In the genomic region with DNA sequence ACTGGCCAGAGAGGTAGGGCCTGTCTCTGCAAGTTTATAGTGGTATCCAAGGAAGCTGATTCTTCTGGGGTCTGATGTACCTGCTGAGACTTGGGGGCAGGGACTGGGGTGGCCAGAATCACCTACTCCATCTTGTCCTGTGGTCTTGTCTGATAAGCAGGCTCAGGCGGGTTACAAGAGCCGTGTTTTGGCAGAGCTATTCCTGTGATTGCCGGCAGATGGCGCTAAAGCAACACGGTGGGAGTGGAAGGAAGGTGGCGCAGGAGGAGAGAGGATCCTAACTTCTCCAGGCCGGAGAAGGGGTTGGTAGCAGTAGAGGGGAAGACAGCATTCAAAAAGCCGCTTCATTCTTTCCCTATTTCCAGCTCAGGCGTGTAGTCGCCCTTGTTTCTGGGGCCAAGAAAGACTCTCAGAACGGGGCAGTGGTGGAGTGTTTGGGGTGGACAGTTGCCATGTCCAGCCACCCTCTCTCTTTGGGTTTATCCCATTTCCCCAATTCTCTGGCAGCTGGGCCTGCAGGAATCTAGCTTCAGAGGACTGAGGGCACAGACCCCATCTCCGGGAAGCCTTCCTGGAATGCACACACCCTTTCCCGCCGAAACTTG, we compare ENCODE assay signal across 7 cellular contexts. TPM values are rescaled to one million over a fixed set of nuclear protein-coding genes. Genes with fewer than 3 reads are reported as not detected.
DNase-seq lines count a peak whose midpoint lies in the region; TF ChIP-seq lines count a peak whose summit lies in the region.

No MANE protein-coding gene starts in this region.

- H3K9me3 ChIP-seq in thyroid gland, result no peaks in the 10 kb centered on the region

- H3K4me1 ChIP-seq in thyroid gland, result peaks cover 20 to 28% of the 10 kb centered on the region in 2 donors

- WGBS in thyroid gland, 2 donors, result 19 to 26% methylated on average over 13 to 14 of the region's 14 CpGs

- H3K27me3 ChIP-seq in thyroid gland, result no peaks in the 10 kb centered on the region

- no peak overlapping the region for H3K27ac ChIP-seq in thyroid gland

- no peak overlapping the region for H3K27ac Mint-ChIP-seq in osteocyte (ENCODE audit: unreplicated experiment)

- no peak overlapping the region for H3K4me3 ChIP-seq in LNCaP clone FGC (ENCODE audit: low read depth, low read length)
- H3K4me3 ChIP-seq in thyroid gland (replicated peaks in 1 of 3), result no peak overlapping the region

- intact Hi-C loops in thyroid gland (cut with DNase I), result loop anchor here (2.0 kb wide), 1 partner anchor 117 kb away; no protein-coding TSS in a partner anchor

- peak; percentile 100 for TF ChIP-seq CTCF in GM12873 (IDR thresholded peaks at IDR 0.05; ENCODE audit: insufficient read depth, low read depth, low read length, missing control alignments)
- peak; percentile 100 for TF ChIP-seq CTCF in LNCaP clone FGC (IDR thresholded peaks at IDR 0.05; ENCODE audit: control insufficient read depth, extremely low read depth, insufficient read depth)
- TF ChIP-seq CTCF in osteocyte (IDR thresholded peaks at IDR 0.05), result peak; percentile 94
- TF ChIP-seq CTCF in thyroid gland (IDR thresholded peaks at IDR 0.05), result peak; percentile 97 to 99 (median 98)

- H3K27me3 Mint-ChIP-seq in osteocyte (ENCODE audit: unreplicated experiment), result peaks cover 20% of the 10 kb centered on the region

- DNase-seq in LNCaP clone FGC (ENCODE audit: low read depth), result peak; percentile 62
- DNase-seq in SHP77 (lab: John Stamatoyannopoulos, UW), result peak; percentile 43 to 72
- DNase-seq in activated T-helper 9 cell treated with anti-CD3 and anti-CD28 coated beads, Interleukin-2, amount 50 U/mL, for 16 hours (ENCODE audit: low read depth), result peak; percentile 65
- DNase-seq in foreskin melanocyte, result peak; percentile 68
- DNase-seq in osteocyte (ENCODE audit: extremely low spot score, unreplicated experiment), result peak; percentile 93
- DNase-seq in thyroid gland, result peak; percentile 74 to 86

- no peak overlapping the region for H3K4me3 Mint-ChIP-seq in osteocyte (ENCODE audit: unreplicated experiment)

- H3K4me1 Mint-ChIP-seq in osteocyte (ENCODE audit: unreplicated experiment), result peaks cover 8% of the 10 kb centered on the region

- H3K9me3 Mint-ChIP-seq in osteocyte (ENCODE audit: unreplicated experiment), result no peaks in the 10 kb centered on the region

- no peaks in the 10 kb centered on the region for H3K36me3 ChIP-seq in thyroid gland

- no peaks in the 10 kb centered on the region for H3K36me3 Mint-ChIP-seq in osteocyte (ENCODE audit: unreplicated experiment)

- no peak for TF ChIP-seq POLR2A in thyroid gland (IDR thresholded peaks at IDR 0.05)

RNA-seq across cellular contexts. Expression of gene CHRM1, which starts 15.1 kb away (rescaled TPM):
- total RNA-seq in osteocyte (0.27 and 0.31 TPM in 2 replicates), thyroid gland (not detected)

RNA-seq across cellular contexts. Expression of gene SLC3A2, which starts 25.3 kb away (rescaled TPM):
- total RNA-seq in osteocyte (326 and 362 TPM in 2 replicates), thyroid gland (100 to 1,000 TPM; 145 to 295 (median 159) TPM)
